In the genomic region with DNA sequence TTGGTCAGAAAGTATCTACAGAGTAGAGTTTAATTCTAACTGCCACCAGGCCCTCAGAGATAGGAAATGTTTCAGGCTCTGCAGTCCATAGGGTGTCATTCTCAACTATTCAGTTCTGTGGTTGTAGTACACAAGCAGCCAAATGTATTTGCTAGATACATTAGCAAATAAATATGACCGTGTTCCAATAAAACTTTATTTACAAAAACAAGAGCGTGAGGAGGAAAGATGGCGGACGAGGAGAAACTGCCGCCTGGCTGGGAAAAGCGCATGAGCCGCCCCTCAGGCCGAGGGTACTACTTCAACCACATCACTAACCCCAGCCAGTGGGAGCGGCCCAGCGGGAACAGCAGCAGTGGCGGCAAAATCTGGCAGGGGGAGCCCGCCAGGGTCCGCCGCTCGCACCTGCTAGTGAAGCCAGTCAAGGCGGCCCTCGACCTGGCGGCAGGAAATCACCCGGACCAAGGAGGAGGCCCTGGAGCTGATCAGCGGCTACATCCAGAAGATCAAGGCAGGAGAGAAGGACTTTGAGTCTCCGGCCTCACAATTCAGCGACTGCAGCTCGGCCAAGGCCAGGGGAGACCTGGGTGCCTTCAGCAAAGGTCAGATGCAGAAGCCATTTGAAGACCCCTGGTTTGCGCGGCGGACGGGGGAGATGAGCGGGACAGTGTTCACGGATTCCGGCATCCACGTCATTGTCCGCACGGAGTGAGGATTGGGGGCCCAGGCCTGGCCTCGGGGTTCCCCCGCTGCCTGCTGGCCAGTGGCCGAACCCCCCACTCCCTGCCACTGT, we compare ENCODE assay signal across 15 cellular contexts.
A peak's percentile ranks its signal among the peaks of the same experiment; 100 is the strongest.
DNase-seq lines count a peak whose midpoint lies in the region; ATAC-seq, FAIRE-seq and TF ChIP-seq lines count a peak whose summit lies in the region.
"Had no signal": no experiment of that assay in that cellular context is flagged by ENCODE, and none has a peak within 500 bp of the region (broad histone marks: within the 10 kb centered on the region; RNA-seq: fewer than 3 reads in every experiment).

No MANE protein-coding gene starts in this region.

- no peak for TF ChIP-seq EP300 in GM12878 (IDR thresholded peaks at IDR 0.05; ENCODE audit: borderline replicate concordance in 1 of 2, control insufficient read depth in 1 of 2, low read depth in 2 of 2, low read length in 2 of 2)

- no peak for TF ChIP-seq POLR2A in GM12878 (IDR thresholded peaks at IDR 0.05; ENCODE audit: low read depth, low read length)

- SMC1A ChIA-PET in GM12878 (lab: Charles Lee; ENCODE audit: uncharacterized antibody, unreplicated experiment) = no interaction called here

- no peak for TF ChIP-seq RAD21 in GM12878 (IDR thresholded peaks at IDR 0.05; ENCODE audit: insufficient read depth, low read depth, low read length)

- H3K79me2 ChIP-seq in GM12878 (ENCODE audit: control insufficient read depth, insufficient read depth, low read length) = no peaks in the 10 kb centered on the region
- no peaks in the 10 kb centered on the region for H3K79me2 ChIP-seq in mesendoderm (ENCODE audit: control insufficient read depth, insufficient read depth, low read length)

- H3K56ac ChIP-seq in mesendoderm (ENCODE audit: low read length) = no peak overlapping the region

- H3K79me1 ChIP-seq in mesendoderm (ENCODE audit: low read length) = no peaks in the 10 kb centered on the region

- H4K5ac ChIP-seq in mesendoderm (ENCODE audit: low read length) = no peak overlapping the region

- H3K27ac ChIP-seq in right cardiac atrium (ENCODE audit: low read length) (no peak overlapping the region), left ventricle myocardium inferior (replicated peaks) (no peak overlapping the region), GM12878 (ENCODE audit: control insufficient read depth, insufficient read depth) (no peak overlapping the region), mesendoderm (ENCODE audit: low read depth, low read length) (no peak overlapping the region)
- H3K27ac ChIP-seq: SJCRH30 had no signal

- CTCF ChIA-PET in GM12878 (lab: Yijun Ruan, JAX) = no interaction called here

- H3K18ac ChIP-seq in mesendoderm (ENCODE audit: low read length) = no peak overlapping the region

- no peak overlapping the region for H2AFZ ChIP-seq in GM12878 (ENCODE audit: control insufficient read depth, low read depth, low read length)

- no peak for ATAC-seq in right cardiac atrium
- ATAC-seq in GM12878 = no peak
- no peak for ATAC-seq in sciatic nerve
- ATAC-seq in GM21619 (IDR thresholded peaks at IDR 0.05; ENCODE audit: unreplicated experiment) = no peak

- WGBS in right cardiac atrium = 97% methylated on average over 36 of the region's 36 CpGs
- WGBS in GM12878 (ENCODE audit: insufficient coverage, insufficient replicate concordance, low lambda C conversion rate, missing lambda C conversion rate) = 65% methylated on average over 36 of the region's 36 CpGs
- no CpG with 5 or more reads among the region's 36 CpGs for WGBS in mesendoderm (ENCODE audit: extremely low coverage, insufficient coverage, low lambda C conversion rate)

- H3K9me3 ChIP-seq in right cardiac atrium (ENCODE audit: control insufficient read depth, low read length) (no peaks in the 10 kb centered on the region), left ventricle myocardium inferior (replicated peaks) (peaks cover 12% of the 10 kb centered on the region), GM12878 (replicated peaks; ENCODE audit: control insufficient read depth, insufficient read depth, low read length) (no peaks in the 10 kb centered on the region)
- H3K9me3 ChIP-seq: MG63, SJCRH30 had no signal

- no peak overlapping the region for H3K4me3 ChIP-seq in right cardiac atrium (ENCODE audit: low read length)
- H3K4me3 ChIP-seq in left ventricle myocardium inferior = no peak overlapping the region
- no peak overlapping the region for H3K4me3 ChIP-seq in GM12878
- no peak overlapping the region for H3K4me3 ChIP-seq in mesendoderm (ENCODE audit: low read length)
- H3K4me3 ChIP-seq: MG63, SJCRH30 had no signal

- DNase-seq in right cardiac atrium (peak in 2 of 3 donors; percentile 41 to 62), left ventricle myocardium inferior (no peak), GM12878 (ENCODE audit: low read depth, low spot score) (no peak), sciatic nerve (ENCODE audit: low spot score) (peak; percentile 59), H4 (ENCODE audit: low spot score) (no peak), mesendoderm (no peak)
- DNase-seq: CD4-positive, CD25-positive, alpha-beta regulatory T cell; MG63; NCI-H1417; NCI-H187 treated with DMSO at 0.1 percent for 48 hours; NCI-H510A; SJCRH30; T-helper 1 cell had no signal

- no peak overlapping the region for H3K23ac ChIP-seq in mesendoderm (ENCODE audit: low read length)

- no peak overlapping the region for H3K4me2 ChIP-seq in GM12878 (ENCODE audit: control insufficient read depth, insufficient read depth)
- no peak overlapping the region for H3K4me2 ChIP-seq in mesendoderm (ENCODE audit: low read length)

- H3K4me1 ChIP-seq in right cardiac atrium (ENCODE audit: control insufficient read depth, insufficient read depth, low read length) (no peaks in the 10 kb centered on the region), left ventricle myocardium inferior (peaks cover 10% of the 10 kb centered on the region), GM12878 (ENCODE audit: control insufficient read depth, insufficient read depth, low read length) (no peaks in the 10 kb centered on the region), mesendoderm (ENCODE audit: control insufficient read depth, low read depth, low read length) (no peaks in the 10 kb centered on the region)

- H3K27me3 ChIP-seq in right cardiac atrium (ENCODE audit: control insufficient read depth, insufficient read depth) = no peaks in the 10 kb centered on the region
- H3K27me3 ChIP-seq in left ventricle myocardium inferior (ENCODE audit: low read depth) = no peaks in the 10 kb centered on the region
- H3K27me3 ChIP-seq in GM12878 (replicated peaks in 1 of 2; ENCODE audit: control insufficient read depth in 2 of 2, insufficient read depth in 2 of 2, low read length in 1 of 2) = no peaks in the 10 kb centered on the region
- no peaks in the 10 kb centered on the region for H3K27me3 ChIP-seq in mesendoderm (ENCODE audit: insufficient read depth, low read length, poor library complexity)
- H3K27me3 ChIP-seq: MG63, SJCRH30 had no signal

- no peak overlapping the region for H3K4ac ChIP-seq in mesendoderm (ENCODE audit: low read depth, low read length)

- TF ChIP-seq CTCF in left ventricle myocardium inferior (IDR thresholded peaks at IDR 0.05; ENCODE audit: borderline replicate concordance) (no peak), GM12878 (IDR thresholded peaks at IDR 0.05 in 2 of 3, conservative IDR thresholded peaks at IDR 0.05 in 1 of 3; ENCODE audit: control insufficient read depth in 2 of 3, extremely low read depth in 1 of 3, insufficient read depth in 1 of 3, low read depth in 3 of 3, low read length in 3 of 3) (no peak)

- H3K9ac ChIP-seq in GM12878 (ENCODE audit: control insufficient read depth, insufficient read depth, low read length) = no peak overlapping the region
- H3K9ac ChIP-seq in mesendoderm (ENCODE audit: low read length) = no peak overlapping the region

- in situ Hi-C loops in GM12878 (cut with MboI) = no loop called here

- FAIRE-seq in GM12878 (lab: Jason Lieb, UNC) = no peak
- FAIRE-seq: A204.1 had no signal

- RAD21 ChIA-PET in GM12878 (lab: Charles Lee; ENCODE audit: unreplicated experiment) = no interaction called here

- no peak overlapping the region for H2BK5ac ChIP-seq in mesendoderm (ENCODE audit: low read length)

- H2BK120ac ChIP-seq in mesendoderm (ENCODE audit: low read depth, low read length) = no peak overlapping the region

- H3K36me3 ChIP-seq in left ventricle myocardium inferior = no peaks in the 10 kb centered on the region
- no peaks in the 10 kb centered on the region for H3K36me3 ChIP-seq in GM12878 (ENCODE audit: control insufficient read depth in 2 of 2, insufficient read depth in 2 of 2, low read length in 1 of 2)
- H3K36me3 ChIP-seq in mesendoderm (ENCODE audit: control insufficient read depth, insufficient read depth, low read length) = no peaks in the 10 kb centered on the region
- H3K36me3 ChIP-seq: MG63, SJCRH30 had no signal

- no peak overlapping the region for H2AK5ac ChIP-seq in mesendoderm (ENCODE audit: low read length)

- no peak overlapping the region for H2BK15ac ChIP-seq in mesendoderm (replicated peaks; ENCODE audit: low read depth)

- no peaks in the 10 kb centered on the region for H4K20me1 ChIP-seq in GM12878 (ENCODE audit: control insufficient read depth, insufficient read depth)

- intact Hi-C loops in right cardiac atrium (cut with DNase I) (no loop called here), left ventricle myocardium inferior (cut with micrococcal nuclease) (no loop called here), GM12878 (cut with micrococcal nuclease; ENCODE audit: unreplicated experiment) (no loop called here), sciatic nerve (cut with DNase I) (no loop called here)

- no TSS peak for BruUV-seq in GM12878 (replicated peaks; lab: Mats Ljungman, UMichigan)

- POLR2A ChIA-PET in GM12878 (lab: Charles Lee) = no interaction called here

- no peak overlapping the region for H4K8ac ChIP-seq in mesendoderm (ENCODE audit: low read depth, low read length)

TF ChIP-seq in GM12878, 131 proteins besides CTCF, POLR2A, EP300 and RAD21 (continues in another document):
- no peak for TF ChIP-seq ZBTB33 (IDR thresholded peaks at IDR 0.05)

Comparison
In these comparisons a context has a peak if more than half of its experiments do, and no peak if none do; other contexts are left out.
1. DNase-seq: peak in right cardiac atrium (2 of 3) and sciatic nerve (single experiment); none in left ventricle myocardium inferior (single experiment), GM12878 (single experiment), H4 (single experiment) and mesendoderm (single experiment).